In the genomic region with DNA sequence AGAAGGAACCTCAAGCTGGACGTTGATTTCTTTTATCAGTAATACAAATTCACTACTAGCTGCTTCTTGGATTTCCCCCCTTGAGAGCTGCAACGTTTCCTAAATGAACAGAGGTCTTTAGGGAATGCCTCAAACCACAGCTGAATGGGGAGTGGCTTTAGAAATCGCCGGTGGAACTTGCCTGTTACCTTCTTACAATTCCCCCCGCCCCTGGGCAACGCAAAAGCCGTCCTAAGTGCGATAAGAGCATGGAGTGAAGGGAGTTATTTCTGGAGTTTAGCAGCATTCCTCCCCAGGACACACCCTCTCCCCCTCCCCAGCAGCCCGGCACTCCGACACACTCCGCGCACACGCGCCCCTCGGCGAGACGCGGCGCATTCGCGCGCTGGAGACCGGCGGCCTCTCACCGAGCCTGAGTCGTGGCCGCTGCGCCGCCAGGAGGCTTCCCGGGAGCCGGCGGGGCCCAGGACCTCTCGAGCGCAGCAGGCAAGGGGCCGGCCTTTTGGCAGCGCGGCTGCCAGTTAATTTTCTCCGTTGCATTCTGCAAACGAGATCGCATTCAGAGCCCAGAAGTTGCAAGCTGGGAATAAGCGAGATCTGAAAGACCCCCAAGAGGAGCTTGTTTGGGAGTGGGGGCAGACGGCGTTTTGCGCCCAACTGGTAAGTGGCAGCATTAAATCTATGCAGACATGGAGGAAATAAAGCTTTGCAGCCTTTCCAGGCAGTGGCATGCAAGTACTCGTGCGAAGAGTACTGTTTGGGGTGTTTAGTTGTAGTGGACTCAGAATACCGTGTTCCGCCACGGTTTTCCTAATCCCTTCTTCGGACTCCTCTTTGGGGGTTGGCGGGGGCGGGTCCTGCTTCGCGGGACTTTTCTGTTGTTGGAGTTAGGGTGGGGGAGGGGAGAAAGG, we compare ENCODE assay signal across 8 cellular contexts.
DNase-seq lines count a peak whose midpoint lies in the region; ATAC-seq and TF ChIP-seq lines count a peak whose summit lies in the region.

No MANE protein-coding gene starts in this region.

- peak overlapping the region; percentile 50 to 68 (median 59) for H3K4me3 ChIP-seq in BLaER1 treated with 17β-estradiol and CSF1 and Interleukin-3, amounts not matched to agents 10 nM and 100 nM
- peak overlapping the region; percentile 45 for H3K4me3 ChIP-seq in HFF-Myc (replicated peaks; ENCODE audit: low read depth, low read length)
- peak overlapping the region; percentile 53 to 72 (median 62) for H3K4me3 ChIP-seq in fibroblast of lung (replicated peaks in 1 of 4; ENCODE audit: control extremely low read depth in 1 of 4, insufficient read depth in 1 of 4, low read depth in 3 of 4, low read length in 4 of 4)

- peak overlapping the region; percentile 86 to 99 (median 93) for H3K4me2 ChIP-seq in BLaER1 treated with 17β-estradiol and CSF1 and Interleukin-3, amounts not matched to agents 10 nM and 100 nM
- peak overlapping the region; percentile 97 for H3K4me2 ChIP-seq in fibroblast of lung (ENCODE audit: extremely low read depth, insufficient read depth, low read length)

- H3K36me3 ChIP-seq in BLaER1 treated with 17β-estradiol and CSF1 and Interleukin-3, amounts not matched to agents 10 nM and 100 nM: no peaks in the 10 kb centered on the region
- no peaks in the 10 kb centered on the region for H3K36me3 ChIP-seq in fibroblast of lung (ENCODE audit: control insufficient read depth, insufficient read depth, low read length)

- no peaks in the 10 kb centered on the region for H3K79me2 ChIP-seq in fibroblast of lung (ENCODE audit: control insufficient read depth, insufficient read depth, low read length)

- H3K27ac ChIP-seq in BLaER1 treated with 17β-estradiol and CSF1 and Interleukin-3, amounts not matched to agents 10 nM and 100 nM: no peak overlapping the region
- H3K27ac ChIP-seq in fibroblast of lung (ENCODE audit: insufficient read depth, low read length): no peak overlapping the region

- DNase-seq in HFF-Myc (ENCODE audit: extremely low read depth, low read depth) (no peak), SW480 (ENCODE audit: low spot score) (peak; percentile 17), fibroblast of lung (ENCODE audit: low read depth in 2 of 2) (peak; percentile 54 to 82), myocyte (ENCODE audit: low read depth) (peak; percentile 86), UCSD-AML1 (lab: John Stamatoyannopoulos, UW; ENCODE audit: unreplicated experiment) (no peak)

- peaks cover 28 to 59% (median 35%) of the 10 kb centered on the region in 11 experiments for H3K27me3 ChIP-seq in BLaER1 treated with 17β-estradiol and CSF1 and Interleukin-3, amounts not matched to agents 10 nM and 100 nM
- H3K27me3 ChIP-seq in fibroblast of lung (ENCODE audit: control insufficient read depth, insufficient read depth, low read length): no peaks in the 10 kb centered on the region

- no peaks in the 10 kb centered on the region for H3K9me3 ChIP-seq in BLaER1 treated with 17β-estradiol and CSF1 and Interleukin-3, amounts not matched to agents 10 nM and 100 nM (replicated peaks in 1 of 11)
- no peaks in the 10 kb centered on the region for H3K9me3 ChIP-seq in fibroblast of lung (ENCODE audit: control insufficient read depth, insufficient read depth, low read depth, low read length)

- peaks cover 7 to 27% (median 22%) of the 10 kb centered on the region in 10 experiments; a peak in 19 of 20 replicates for H3K4me1 ChIP-seq in BLaER1 treated with 17β-estradiol and CSF1 and Interleukin-3, amounts not matched to agents 10 nM and 100 nM
- peaks cover 23% of the 10 kb centered on the region for H3K4me1 ChIP-seq in fibroblast of lung (ENCODE audit: control insufficient read depth, extremely low read depth, insufficient read depth, low read length)

- H4K20me1 ChIP-seq in BLaER1 treated with 17β-estradiol and CSF1 and Interleukin-3, amounts not matched to agents 10 nM and 100 nM: no peaks in the 10 kb centered on the region
- H4K20me1 ChIP-seq in fibroblast of lung (ENCODE audit: control insufficient read depth, extremely low read depth, insufficient read depth, low read length): no peaks in the 10 kb centered on the region

- H3K9ac ChIP-seq in BLaER1 treated with 17β-estradiol and CSF1 and Interleukin-3, amounts not matched to agents 10 nM and 100 nM: peak overlapping the region; percentile 8 to 60 (median 43); a peak in 19 of 22 replicates
- peak overlapping the region; percentile 48 for H3K9ac ChIP-seq in fibroblast of lung (ENCODE audit: insufficient read depth, low read length)

- H2AFZ ChIP-seq in fibroblast of lung (ENCODE audit: low read length): peak overlapping the region; percentile 79

- TF ChIP-seq CTCF in HFF-Myc (IDR thresholded peaks at IDR 0.05; ENCODE audit: low read depth, low read length, missing control alignments) (peak; percentile 36), fibroblast of lung (conservative IDR thresholded peaks at IDR 0.05 in 1 of 2, IDR thresholded peaks at IDR 0.05 in 1 of 2; ENCODE audit: low read depth in 1 of 2, low read length in 2 of 2) (peak; percentile 30 to 47)

- ATAC-seq in GM19324 (IDR thresholded peaks at IDR 0.05; ENCODE audit: low FRiP score, unreplicated experiment): no peak
- ATAC-seq in HG02623 (IDR thresholded peaks at IDR 0.05; ENCODE audit: unreplicated experiment): no peak

Comparison
In these comparisons a context has a peak if more than half of its experiments do, and no peak if none do; other contexts are left out.
1. DNase-seq: peak in SW480 (single experiment), fibroblast of lung (2 of 2) and myocyte (single experiment); none in HFF-Myc (single experiment) and UCSD-AML1 (single experiment).
2. Peak in every context shown above with its lines, with median percentiles within 50 percentile points of each other: H3K4me3 ChIP-seq.